3 cellular contexts compared by ENCODE assay signal in the genomic region with DNA sequence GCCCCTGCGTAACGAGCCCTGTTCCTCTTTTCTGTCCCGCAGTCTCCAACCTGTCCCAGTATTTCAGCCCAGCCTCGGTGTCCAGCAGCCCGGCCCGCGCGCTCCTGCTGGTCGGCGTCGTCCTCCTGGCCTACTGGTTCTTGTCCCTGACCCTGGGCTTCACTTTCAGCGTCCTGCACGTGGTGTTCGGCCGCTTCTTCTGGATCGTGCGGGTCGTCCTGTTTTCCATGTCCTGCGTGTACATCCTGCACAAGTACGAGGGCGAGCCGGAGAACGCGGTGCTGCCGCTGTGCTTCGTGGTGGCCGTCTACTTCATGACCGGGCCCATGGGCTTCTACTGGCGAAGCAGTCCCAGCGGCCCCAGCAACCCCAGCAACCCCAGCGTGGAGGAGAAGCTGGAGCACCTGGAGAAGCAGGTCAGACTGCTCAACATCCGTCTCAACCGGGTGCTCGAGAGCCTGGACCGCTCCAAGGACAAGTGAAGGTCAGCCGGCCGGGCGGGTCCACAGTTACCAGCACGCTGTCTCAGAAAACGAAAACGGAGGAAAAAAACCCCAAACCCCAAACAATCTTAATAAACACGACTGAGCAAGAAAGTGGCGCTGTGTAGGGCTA.
TF ChIP-seq lines count a peak whose summit lies in the region.

No MANE protein-coding gene starts in this region.

TF ChIP-seq in HEK293, 187 proteins besides CTCF, POLR2A, EP300 and RAD21:
- no peak for TF ChIP-seq ZNF585B (tag by site-specific recombination; IDR thresholded peaks at IDR 0.05)
- TF ChIP-seq ZNF394 (tag by site-specific recombination; IDR thresholded peaks at IDR 0.05; ENCODE audit: borderline replicate concordance) = peak; percentile 71; the same call in 1 of the 2 replicates

TF ChIP-seq in H1, 55 proteins besides CTCF, POLR2A, EP300 and RAD21:
- TF ChIP-seq BCL11A (IDR thresholded peaks at IDR 0.05; ENCODE audit: low read depth in 2 of 2, low read length in 2 of 2) (no peak), ASH2L (IDR thresholded peaks at IDR 0.05; ENCODE audit: low read length) (no peak), CHD1 (IDR thresholded peaks at IDR 0.05; ENCODE audit: low read depth, low read length) (no peak), CEBPB (IDR thresholded peaks at IDR 0.05; ENCODE audit: low read depth, low read length) (no peak), CBX5 (IDR thresholded peaks at IDR 0.05; ENCODE audit: low read depth, low read length) (no peak), JUND (IDR thresholded peaks at IDR 0.05; ENCODE audit: low read length) (no peak), CREB1 (IDR thresholded peaks at IDR 0.05) (no peak), SIRT6 (IDR thresholded peaks at IDR 0.05; ENCODE audit: low read length) (no peak), TEAD4 (IDR thresholded peaks at IDR 0.05; ENCODE audit: low read depth, low read length) (no peak), SAP30 (IDR thresholded peaks at IDR 0.05; ENCODE audit: insufficient read depth, insufficient replicate concordance, low read length) (no peak)

TF ChIP-seq in GM12891, 5 proteins besides CTCF, POLR2A, EP300 and RAD21:
- TF ChIP-seq SPI1 (IDR thresholded peaks at IDR 0.05; ENCODE audit: low read depth, low read length) = no peak
